In the genomic region with DNA sequence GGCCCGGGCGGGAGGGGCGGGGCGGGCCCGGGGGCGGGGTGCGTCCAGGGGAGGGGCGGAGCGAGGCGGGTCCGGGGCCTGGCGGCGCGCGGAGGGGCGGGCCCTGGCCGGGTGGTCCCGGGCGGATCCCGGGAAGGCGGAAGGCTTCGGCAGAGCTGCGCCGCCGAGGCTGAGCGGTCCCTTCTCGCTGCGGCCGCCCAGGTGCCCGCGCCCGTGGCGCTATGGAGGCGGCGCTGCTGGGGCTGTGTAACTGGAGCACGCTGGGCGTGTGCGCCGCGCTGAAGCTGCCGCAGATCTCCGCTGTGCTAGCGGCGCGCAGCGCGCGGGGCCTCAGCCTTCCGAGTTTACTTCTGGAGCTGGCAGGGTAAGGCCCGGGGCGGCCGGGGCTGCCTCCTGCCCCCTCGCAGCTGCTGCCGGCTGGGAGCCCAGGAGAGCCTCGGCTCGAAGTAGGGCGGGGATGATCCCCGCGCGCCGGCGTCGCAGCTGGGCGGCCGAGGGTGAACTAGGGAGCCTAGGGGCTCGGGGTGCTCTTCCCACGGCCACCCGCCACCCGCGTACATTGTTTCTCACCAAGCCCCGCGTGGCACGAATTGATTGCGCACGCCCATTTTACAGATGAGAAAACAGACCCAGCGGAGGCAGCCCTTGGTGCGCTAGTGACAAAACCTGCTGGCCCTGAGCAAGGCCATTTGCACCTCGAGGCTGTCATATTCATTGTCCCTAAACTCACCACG, we compare ENCODE assay signal across 8 cellular contexts. TPM values are rescaled to one million over a fixed set of nuclear protein-coding genes. Genes with fewer than 3 reads are reported as not detected.
A peak's percentile ranks its signal among the peaks of the same experiment; 100 is the strongest.
DNase-seq lines count a peak whose midpoint lies in the region; ATAC-seq and TF ChIP-seq lines count a peak whose summit lies in the region.

A gene (plus strand): TSS at position 142 of the 734 bp plus-strand sequence. CDS start 80 bp downstream, at position 222.

- ATAC-seq in GM19043 (IDR thresholded peaks at IDR 0.05; ENCODE audit: low read depth, unreplicated experiment) (peak; percentile 70), HG03196 (IDR thresholded peaks at IDR 0.05; ENCODE audit: unreplicated experiment) (peak; percentile 76), omental fat pad (ENCODE audit: low FRiP score) (peak; percentile 90)
- peak; percentile 83 to 84 for ATAC-seq in activated CD4-positive, CD25-positive, alpha-beta regulatory T cell treated with anti-CD3 and anti-CD28 coated beads, Interleukin-2, amount 50 U/mL, for 24 hours

- DNase-seq in CMK (ENCODE audit: low read depth): peak; percentile 81
- DNase-seq in NCI-H2196 (lab: John Stamatoyannopoulos, UW; ENCODE audit: unreplicated experiment): peak; percentile 93
- peak; percentile 90 for DNase-seq in fibroblast of pulmonary artery (ENCODE audit: low read depth)
- DNase-seq in omental fat pad (ENCODE audit: low spot score): peak; percentile 43
- DNase-seq in putamen (ENCODE audit: low spot score): no peak

- H3K4me3 ChIP-seq in fibroblast of pulmonary artery (replicated peaks; ENCODE audit: low read depth, low read length): peak within 1 kb of the TSS; percentile 65

- no peak for TF ChIP-seq CTCF in fibroblast of pulmonary artery (IDR thresholded peaks at IDR 0.05; ENCODE audit: low read length, missing control alignments)
- no peak for TF ChIP-seq CTCF in omental fat pad (IDR thresholded peaks at IDR 0.05)

RNA-seq across cellular contexts. Expression of the gene that starts here (rescaled TPM):
- 10 to 100 TPM; 32.5 to 68.7 (median 59.0) TPM for total RNA-seq in omental fat pad
